Comparison of ENCODE assay signal across 12 cellular contexts in the genomic region with DNA sequence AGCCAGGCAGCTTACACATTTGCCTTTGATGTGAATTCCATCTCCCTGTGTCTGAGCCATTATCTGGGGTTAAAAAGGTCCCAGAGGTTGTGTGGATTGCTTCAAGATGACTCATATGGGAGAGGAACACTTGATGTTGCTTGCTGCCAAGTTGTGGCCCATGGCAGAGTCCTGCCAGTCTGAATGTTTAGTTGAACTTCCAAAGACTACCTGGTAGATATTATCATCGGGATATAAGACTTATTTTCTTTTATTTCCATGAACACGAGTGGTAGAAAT.
DNase-seq lines count a peak whose midpoint lies in the region; ATAC-seq and TF ChIP-seq lines count a peak whose summit lies in the region.
"Had no signal": no experiment of that assay in that cellular context is flagged by ENCODE, and none has a peak within 500 bp of the region (broad histone marks: within the 10 kb centered on the region; RNA-seq: fewer than 3 reads in every experiment).

No MANE protein-coding gene starts in this region.

- ATAC-seq in HCT116 (peak; percentile 88), SK-N-SH treated with all-trans-retinoic acid at 6 μM for 48 hours (peak; percentile 81), heart right ventricle (peak; percentile 25 to 96 (median 86)), gastrocnemius medialis (peak; percentile 45 to 94)

- H2AFZ ChIP-seq in HCT116 (ENCODE audit: low read depth, low read length, poor library complexity, severe bottlenecking) = no peak overlapping the region

- peaks cover 19 to 21% of the 10 kb centered on the region in 2 experiments; a peak in 3 of 4 replicates for H3K36me3 ChIP-seq in HCT116 (ENCODE audit: control insufficient read depth in 1 of 2, insufficient read depth in 2 of 2, low read length in 2 of 2)
- H3K36me3 ChIP-seq in heart right ventricle = peaks cover 0 to 100% (median 56%) of the 10 kb centered on the region in 9 donors
- H3K36me3 ChIP-seq in gastrocnemius medialis = peaks cover 0 to 78% of the 10 kb centered on the region in 2 donors

- CTCF ChIA-PET in HCT116 (lab: Charles Lee) = interaction anchor here (1.0 to 1.6 kb wide), 3 partner anchors 10 to 189 kb away, joined by 3 to 10 read pairs (median 3); no protein-coding TSS in a partner anchor

- H3K27me3 ChIP-seq in HCT116 (ENCODE audit: insufficient read depth, low read length) = no peaks in the 10 kb centered on the region
- no peaks in the 10 kb centered on the region for H3K27me3 ChIP-seq in heart right ventricle
- H3K27me3 ChIP-seq in gastrocnemius medialis = no peaks in the 10 kb centered on the region

- intact Hi-C loops in HCT116 (cut with micrococcal nuclease) (loop anchor here (2.0 kb wide), 2 partner anchors 20 to 184 kb away; no protein-coding TSS in a partner anchor), heart right ventricle (cut with DNase I) (no loop called here), gastrocnemius medialis (cut with DNase I; ENCODE audit: low total_unique reads) (no loop called here)

- no TSS peak for BruUV-seq in HCT116 (replicated peaks; lab: Mats Ljungman, UMichigan)

- H3K4me3 ChIP-seq in HCT116 (replicated peaks in 1 of 2; ENCODE audit: low read depth in 1 of 2, low read length in 2 of 2) = peak overlapping the region in 1 of 2 experiments; percentile 21; a peak in 2 of 4 replicates
- no peak overlapping the region for H3K4me3 ChIP-seq in heart right ventricle
- H3K4me3 ChIP-seq in gastrocnemius medialis = no peak overlapping the region

- POLR2A ChIA-PET in HCT116 (lab: Charles Lee) = interaction anchor here (0.9 kb wide), 1 partner anchor 189 kb away, joined by 4 read pairs; no protein-coding TSS in a partner anchor

- TF ChIP-seq CTCF in HCT116 (IDR thresholded peaks at IDR 0.05 in 2 of 3, conservative IDR thresholded peaks at IDR 0.05 in 1 of 3; ENCODE audit: borderline replicate concordance in 1 of 3, insufficient read depth in 1 of 3, low read depth in 2 of 3, low read length in 2 of 3) (no peak), heart right ventricle (IDR thresholded peaks at IDR 0.05) (no peak), gastrocnemius medialis (IDR thresholded peaks at IDR 0.05 in 4 of 5, conservative IDR thresholded peaks at IDR 0.05 in 1 of 5) (no peak)

- H3K27ac ChIP-seq in HCT116 (ENCODE audit: low read depth, low read length) = peak overlapping the region; percentile 92; the same call in 1 of the 2 replicates
- H3K27ac ChIP-seq in heart right ventricle = peak overlapping the region in 6 of 10 donors; percentile 4 to 54 (median 35)
- peak overlapping the region in 1 of 4 donors; percentile 48 for H3K27ac ChIP-seq in gastrocnemius medialis

- no peaks in the 10 kb centered on the region for H3K9me2 ChIP-seq in HCT116 (ENCODE audit: insufficient read depth)

- in situ Hi-C loops in gastrocnemius medialis (cut with MboI; ENCODE audit: low sequenced_read_pairs in 4 of 4) = no loop called here

- H3K9me3 ChIP-seq in HCT116 (ENCODE audit: control insufficient read depth in 1 of 2, insufficient read depth in 1 of 2, low read depth in 1 of 2, low read length in 2 of 2) (no peaks in the 10 kb centered on the region), heart right ventricle (no peaks in the 10 kb centered on the region), gastrocnemius medialis (no peaks in the 10 kb centered on the region)

- RAD21 ChIA-PET in HCT116 (lab: Charles Lee; ENCODE audit: low non-redundant PET in 1 of 2, low total read pairs in 2 of 2, uncharacterized antibody in 2 of 2, unreplicated experiment in 2 of 2) = interaction anchor here in 1 of 2 experiments (1.2 kb wide), 1 partner anchor 189 kb away, joined by 5 read pairs; no protein-coding TSS in a partner anchor

- H3K4me1 ChIP-seq in HCT116 (ENCODE audit: control insufficient read depth in 1 of 2, insufficient read depth in 2 of 2, low read length in 2 of 2) (peaks cover 47 to 55% of the 10 kb centered on the region in 2 experiments), heart right ventricle (peaks cover 0 to 40% (median 17%) of the 10 kb centered on the region in 9 donors), gastrocnemius medialis (no peaks in the 10 kb centered on the region)

- DNase-seq in HCT116 (ENCODE audit: low read depth, low spot score) (peak; percentile 92), heart right ventricle (peak in 1 of 2 donors; percentile 15), gastrocnemius medialis (peak in 1 of 2 donors; percentile 44), CD1c-positive myeloid dendritic cell (ENCODE audit: extremely low spot score) (no peak), Ammon's horn (ENCODE audit: low spot score) (no peak), KG1 (lab: John Stamatoyannopoulos, UW) (no peak)
- no peak for DNase-seq in activated naive CD4-positive, alpha-beta T cell treated with anti-CD3 and anti-CD28 coated beads, Interleukin-2, amount 50 U/mL, for 16 hours
- DNase-seq: activated naive CD4-positive, alpha-beta T cell; MV-4-11; stimulated activated CD4-positive, alpha-beta T cell treated with anti-CD3 and anti-CD28 coated beads, Interleukin-1b, Interleukin-23, amount 100 ng/mL, for 48 hours; substantia nigra had no signal

- no peaks in the 10 kb centered on the region for H3K79me2 ChIP-seq in HCT116 (ENCODE audit: insufficient read depth, low read length)

- TF ChIP-seq POLR2A in HCT116 (IDR thresholded peaks at IDR 0.05; ENCODE audit: borderline replicate concordance, extremely low read depth, insufficient read depth, insufficient read length) (no peak), gastrocnemius medialis (IDR thresholded peaks at IDR 0.05) (no peak)

- peak overlapping the region; percentile 63 for H3K4me2 ChIP-seq in HCT116 (ENCODE audit: low read length)

- WGBS in heart right ventricle, 2 donors = 61 to 64% methylated on average over 2 of the region's 2 CpGs

- no peaks in the 10 kb centered on the region for H4K20me1 ChIP-seq in HCT116 (ENCODE audit: insufficient read depth)

- TF ChIP-seq RAD21 in HCT116 (IDR thresholded peaks at IDR 0.05; ENCODE audit: low read depth) = no peak

- H3K9ac ChIP-seq in HCT116 (ENCODE audit: low read length) = peak overlapping the region; percentile 22

TF ChIP-seq in HCT116, 20 proteins besides CTCF, POLR2A, EP300 and RAD21 (continues in another document):
- TF ChIP-seq TCF7L2 (IDR thresholded peaks at IDR 0.05; ENCODE audit: borderline replicate concordance, extremely low read depth, insufficient read depth, insufficient read length) (peak; percentile 100), ELF1 (IDR thresholded peaks at IDR 0.05; ENCODE audit: borderline replicate concordance, low read depth) (no peak), ZFX (IDR thresholded peaks at IDR 0.05) (no peak), SIN3A (IDR thresholded peaks at IDR 0.05; ENCODE audit: low read depth) (peak; percentile 78), JUND (IDR thresholded peaks at IDR 0.05) (peak; percentile 94), CBX3 (IDR thresholded peaks at IDR 0.05; ENCODE audit: low read depth) (peak; percentile 80), YY1 (IDR thresholded peaks at IDR 0.05; ENCODE audit: extremely low read depth, insufficient replicate concordance, low read depth, low read length) (peak; percentile 35), EZH2 (IDR thresholded peaks at IDR 0.05) (no peak), ZNF274 (IDR thresholded peaks at IDR 0.05; ENCODE audit: low read depth, low read length) (no peak), FOSL1 (IDR thresholded peaks at IDR 0.05; ENCODE audit: low read depth) (peak; percentile 91), POLR2AphosphoS5 (IDR thresholded peaks at IDR 0.05; ENCODE audit: low read depth, low read length) (peak; percentile 53; the same call in 1 of the 2 replicates)

TF ChIP-seq in SK-N-SH treated with all-trans-retinoic acid at 6 μM for 48 hours, 23 proteins besides CTCF, POLR2A, EP300 and RAD21:
- TF ChIP-seq CSDC2 (CRISPR knock-in tag; IDR thresholded peaks at IDR 0.05) (no peak), SNAI2 (CRISPR knock-in tag; IDR thresholded peaks at IDR 0.05) (0 out of 2 replicates have a peak, but pooled peaks have one; percentile 30)
